Comparison of ENCODE assay signal across 8 cellular contexts in the genomic region with DNA sequence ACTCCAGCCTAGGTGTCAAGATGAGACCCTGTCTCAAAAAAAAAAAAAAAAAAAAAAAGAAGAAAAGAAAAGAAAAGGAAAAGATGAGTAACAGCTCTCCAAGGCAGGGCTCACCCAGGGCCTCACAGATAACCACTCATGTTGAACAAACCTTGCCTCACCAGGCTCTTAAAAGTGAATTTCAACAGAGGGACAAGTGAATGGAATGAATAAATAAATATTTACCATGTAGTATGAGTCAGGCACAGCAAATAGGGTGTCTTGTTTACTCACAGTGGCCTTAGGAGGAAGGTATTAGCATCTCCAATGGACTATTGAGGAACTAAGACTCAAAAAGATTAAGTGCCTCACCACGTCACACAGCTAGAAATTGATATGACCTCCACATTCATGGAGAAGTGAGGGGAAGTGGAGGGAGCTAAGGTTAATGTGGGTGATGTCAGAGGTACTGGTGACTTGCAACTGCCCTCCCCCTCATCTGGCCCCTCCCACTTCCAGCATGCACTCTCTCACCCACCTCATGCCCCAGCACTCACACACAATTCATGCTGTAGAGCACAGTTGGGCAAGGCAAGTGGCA.
DNase-seq lines count a peak whose midpoint lies in the region; ATAC-seq and TF ChIP-seq lines count a peak whose summit lies in the region.

No MANE protein-coding gene starts in this region.

- H3K9me3 ChIP-seq in Panc1 (ENCODE audit: control insufficient read depth, insufficient read depth, low read depth, low read length) (peaks cover 6% of the 10 kb centered on the region; the same call in 1 of the 2 replicates), aorta (ENCODE audit: control insufficient read depth, low read length) (peaks cover 2% of the 10 kb centered on the region)

- no peaks in the 10 kb centered on the region for H3K27me3 ChIP-seq in Panc1 (ENCODE audit: control insufficient read depth, insufficient read depth, low read length)
- H3K27me3 ChIP-seq in aorta (ENCODE audit: control insufficient read depth in 1 of 2, insufficient read depth in 2 of 2, low read length in 1 of 2) = no peaks in the 10 kb centered on the region

- CTCF ChIA-PET in Panc1 (lab: Charles Lee) = interaction anchor here (0.6 kb wide), 1 partner anchor 415 kb away, joined by 4 read pairs; no protein-coding TSS in a partner anchor

- in situ Hi-C loops in Panc1 (cut with HindIII; ENCODE audit: low pct_unique_long_range_greater_than_20kb, low sequenced_read_pairs) = no loop called here

- no peaks in the 10 kb centered on the region for H3K36me3 ChIP-seq in Panc1 (ENCODE audit: control insufficient read depth, insufficient read depth, low read length)
- no peaks in the 10 kb centered on the region for H3K36me3 ChIP-seq in aorta (ENCODE audit: control insufficient read depth in 1 of 2, insufficient read depth in 2 of 2, low read length in 1 of 2)

- ATAC-seq in Panc1 (peak; percentile 64), aorta (ENCODE audit: low FRiP score) (peak; percentile 28), HG02759 (IDR thresholded peaks at IDR 0.05; ENCODE audit: unreplicated experiment) (no peak), HG03342 (IDR thresholded peaks at IDR 0.05; ENCODE audit: unreplicated experiment) (no peak)

- intact Hi-C loops in Panc1 (cut with micrococcal nuclease; ENCODE audit: unreplicated experiment) (no loop called here), aorta (cut with DNase I) (no loop called here)

- BruUV-seq in Panc1 (replicated peaks; lab: Mats Ljungman, UMichigan) = no TSS peak

- peaks cover 68% of the 10 kb centered on the region for H3K4me1 ChIP-seq in Panc1 (ENCODE audit: control insufficient read depth, insufficient read depth, low read length)
- no peaks in the 10 kb centered on the region for H3K4me1 ChIP-seq in aorta (ENCODE audit: control insufficient read depth in 1 of 2, insufficient read depth in 2 of 2, low read length in 2 of 2)

- DNase-seq in stimulated activated CD4-positive, alpha-beta T cell treated with anti-CD3 and anti-CD28 coated beads, Interleukin-1b, Interleukin-23, amount 100 ng/mL, for 48 hours = peak; percentile 68
- DNase-seq in stimulated activated CD4-positive, alpha-beta T cell treated with anti-CD3 and anti-CD28 coated beads, Interleukin-4, amount 100 ng/mL, for 24 hours = no peak
- DNase-seq in Panc1 (ENCODE audit: low read depth, low spot score) (peak; percentile 99), epithelial cell of proximal tubule (ENCODE audit: low read depth) (peak; percentile 96), aorta (peak in 1 of 2 donors; percentile 69), 8988T (no peak)

- TF ChIP-seq CTCF in Panc1 (IDR thresholded peaks at IDR 0.05) (no peak), epithelial cell of proximal tubule (conservative IDR thresholded peaks at IDR 0.05; ENCODE audit: low read depth, low read length) (no peak)

- H3K27ac ChIP-seq in Panc1 (ENCODE audit: low read length) (peak overlapping the region; percentile 92), aorta (ENCODE audit: low read depth in 1 of 2, low read length in 2 of 2) (no peak overlapping the region)

- H3K4me3 ChIP-seq in Panc1 (ENCODE audit: low read depth in 2 of 2, low read length in 2 of 2) = no peak overlapping the region
- no peak overlapping the region for H3K4me3 ChIP-seq in epithelial cell of proximal tubule (ENCODE audit: low read depth, low read length)
- no peak overlapping the region for H3K4me3 ChIP-seq in aorta (ENCODE audit: low read length in 2 of 2)

- WGBS in aorta, 2 donors = 93 to 98% methylated on average over 1 of the region's 1 CpG

- POLR2A ChIA-PET in Panc1 (lab: Charles Lee) = no interaction called here

Comparison
In these comparisons a context has a peak if more than half of its experiments do, and no peak if none do; other contexts are left out.
1. DNase-seq: peak in stimulated activated CD4-positive, alpha-beta T cell treated with anti-CD3 and anti-CD28 coated beads, Interleukin-1b, Interleukin-23, amount 100 ng/mL, for 48 hours (single experiment), Panc1 (single experiment) and epithelial cell of proximal tubule (single experiment); none in stimulated activated CD4-positive, alpha-beta T cell treated with anti-CD3 and anti-CD28 coated beads, Interleukin-4, amount 100 ng/mL, for 24 hours (single experiment) and 8988T (single experiment).
2. ATAC-seq: peak in Panc1 (single experiment) and aorta (single experiment); none in HG02759 (single experiment) and HG03342 (single experiment).